37 cellular contexts compared by ENCODE assay signal in genomic region chr19:35571406-35571965, GRCh38. TPM values are rescaled to one million over a fixed set of nuclear protein-coding genes. Genes with fewer than 3 reads are reported as not detected.
"Had no signal": no experiment of that assay in that cellular context is flagged by ENCODE, and none has a peak within 500 bp of the region (broad histone marks: within the 10 kb centered on the region; RNA-seq: fewer than 3 reads in every experiment).

No MANE protein-coding gene starts in this region.

- H3K4me1 ChIP-seq: heart right ventricle, left lung, neural progenitor cell, parathyroid adenoma, tibial nerve, upper lobe of left lung, vagina had no signal

- H3K27me3 ChIP-seq: upper lobe of left lung, vagina had no signal

- H3K79me2 ChIP-seq: parathyroid adenoma had no signal

- H2AFZ ChIP-seq: neural progenitor cell, parathyroid adenoma had no signal

- ATAC-seq: heart right ventricle; left cardiac atrium; left lung; naive thymus-derived CD4-positive, alpha-beta T cell; sciatic nerve; stimulated activated memory B cell treated with anti-CD40 and anti-IgM and Interleukin-4, amounts not matched to agents 10 μg/mL and 1 μg/mL and 100 μg/mL, for 72 hours; stimulated activated naive CD8-positive, alpha-beta T cell treated with anti-CD3 and anti-CD28 coated beads, Interleukin-15, Interleukin-2, amounts not matched to agents 100 U/mL and 50 U/mL, for 24 hours had no signal

- H3K9ac ChIP-seq: neural progenitor cell, parathyroid adenoma had no signal

- H3K36me3 ChIP-seq: esophagus squamous epithelium, heart right ventricle, left lung, neural progenitor cell, thoracic aorta, tibial nerve, upper lobe of left lung, vagina had no signal

- H3K4me3 Mint-ChIP-seq: naive thymus-derived CD4-positive, alpha-beta T cell; nephron; neural progenitor cell; stimulated activated memory B cell treated with anti-CD40 and anti-IgM and Interleukin-4, amounts not matched to agents 10 μg/mL and 1 μg/mL and 100 μg/mL, for 72 hours had no signal

- H3K4me3 ChIP-seq: coronary artery, esophagus squamous epithelium, heart right ventricle, left lung, neural progenitor cell, smooth muscle cell, thoracic aorta, tibial nerve, upper lobe of left lung, vagina had no signal

- DNase-seq: dermis blood vessel endothelial cell; effector memory CD4-positive, alpha-beta T cell; esophagus squamous epithelium; foreskin melanocyte; glutamatergic neuron; heart right ventricle; hippocampal formation; left cardiac atrium; left lung; mesenchymal stem cell; midbrain; naive thymus-derived CD4-positive, alpha-beta T cell; stimulated activated CD4-positive, alpha-beta T cell treated with anti-CD3 and anti-CD28 coated beads, Interleukin-12 subunit alpha, Interleukin-12 subunit beta, amount 100 ng/mL, for 4 hours; stimulated activated CD4-positive, alpha-beta T cell treated with anti-CD3 and anti-CD28 coated beads, Interleukin-1b, Interleukin-23, amount 100 ng/mL, for 48 hours; stimulated activated CD4-positive, alpha-beta T cell treated with anti-CD3 and anti-CD28 coated beads, Interleukin-4, amount 100 ng/mL, for 24 hours; stimulated activated naive CD8-positive, alpha-beta T cell treated with anti-CD3 and anti-CD28 coated beads, Interleukin-15, Interleukin-2, amounts not matched to agents 100 U/mL and 50 U/mL, for 24 hours; substantia nigra; upper lobe of left lung had no signal

- H3K4me2 ChIP-seq: neural progenitor cell, smooth muscle cell had no signal

- H3K27ac Mint-ChIP-seq: progenitor cell of endocrine pancreas; stimulated activated memory B cell treated with anti-CD40 and anti-IgM and Interleukin-4, amounts not matched to agents 10 μg/mL and 1 μg/mL and 100 μg/mL, for 72 hours had no signal

- H3K27ac ChIP-seq: coronary artery, heart right ventricle, left lung, neural progenitor cell, parathyroid adenoma, thoracic aorta, tibial nerve, upper lobe of left lung, vagina had no signal

- H3K4me1 Mint-ChIP-seq: nephron; stimulated activated memory B cell treated with anti-CD40 and anti-IgM and Interleukin-4, amounts not matched to agents 10 μg/mL and 1 μg/mL and 100 μg/mL, for 72 hours had no signal

- FAIRE-seq: endothelial cell of umbilical vein, islet of Langerhans had no signal

RNA-seq across cellular contexts. Expression of gene ATP4A, which starts 8.0 kb away (rescaled TPM):
- total RNA-seq: dermis blood vessel endothelial cell; endothelial cell of umbilical vein; epithelial cell of proximal tubule; heart right ventricle; kidney epithelial cell; left cardiac atrium; left lung; lower leg skin; lung microvascular endothelial cell; mucosa of gallbladder; naive thymus-derived CD4-positive, alpha-beta T cell; osteoblast; progenitor cell of endocrine pancreas; sciatic nerve; smooth muscle cell; upper lobe of left lung; vagina had no signal
- polyA plus RNA-seq: endothelial cell of umbilical vein; heart right ventricle; naive thymus-derived CD4-positive, alpha-beta T cell; smooth muscle cell had no signal

RNA-seq across cellular contexts. Expression of gene PMIS2, which starts 14.5 kb away (rescaled TPM):
- total RNA-seq: dermis blood vessel endothelial cell; endothelial cell of umbilical vein; epithelial cell of proximal tubule; esophagus squamous epithelium; heart right ventricle; kidney epithelial cell; left cardiac atrium; left lung; lower leg skin; lung microvascular endothelial cell; mucosa of gallbladder; naive thymus-derived CD4-positive, alpha-beta T cell; osteoblast; progenitor cell of endocrine pancreas; sciatic nerve; smooth muscle cell; thoracic aorta; tibial nerve; upper lobe of left lung; vagina had no signal
- polyA plus RNA-seq: endothelial cell of umbilical vein; heart right ventricle; naive thymus-derived CD4-positive, alpha-beta T cell; smooth muscle cell had no signal

RNA-seq across cellular contexts. Expression of gene GAPDHS, which starts 38.2 kb away (rescaled TPM):
- total RNA-seq: dermis blood vessel endothelial cell; endothelial cell of umbilical vein; epithelial cell of proximal tubule; esophagus squamous epithelium; heart right ventricle; kidney epithelial cell; left cardiac atrium; left lung; lung microvascular endothelial cell; mucosa of gallbladder; naive thymus-derived CD4-positive, alpha-beta T cell; osteoblast; progenitor cell of endocrine pancreas; sciatic nerve; smooth muscle cell; thoracic aorta; tibial nerve; upper lobe of left lung; vagina had no signal
- polyA plus RNA-seq: endothelial cell of umbilical vein; heart right ventricle; naive thymus-derived CD4-positive, alpha-beta T cell had no signal
